In genomic region chr1:172978595-172978994, GRCh38 we compare ENCODE assay signal across 21 cellular contexts.
DNase-seq lines count a peak whose midpoint lies in the region; ATAC-seq and TF ChIP-seq lines count a peak whose summit lies in the region.
"Had no signal": no experiment of that assay in that cellular context is flagged by ENCODE, and none has a peak within 500 bp of the region (broad histone marks: within the 10 kb centered on the region; RNA-seq: fewer than 3 reads in every experiment).

No MANE protein-coding gene starts in this region.

- no peak for ATAC-seq in PC-3

- H3K4me1 ChIP-seq in ACC112 (ENCODE audit: control insufficient read depth, insufficient read depth, low read length, unreplicated experiment) (peaks cover 39% of the 10 kb centered on the region), PC-3 (ENCODE audit: insufficient read depth, low read length) (peaks cover 30% of the 10 kb centered on the region), mesendoderm (ENCODE audit: control insufficient read depth, low read depth, low read length) (no peaks in the 10 kb centered on the region)

- H2BK120ac ChIP-seq in mesendoderm (ENCODE audit: low read depth, low read length): no peak overlapping the region

- CTCF ChIA-PET in PC-3 (lab: Charles Lee): no interaction called here

- H3K4ac ChIP-seq in mesendoderm (ENCODE audit: low read depth, low read length): no peak overlapping the region

- intact Hi-C loops in PC-3 (cut with micrococcal nuclease): loop anchor here (5.0 kb wide), 2 partner anchors 64 to 224 kb away; no protein-coding TSS in a partner anchor

- H3K79me1 ChIP-seq in mesendoderm (ENCODE audit: low read length): no peaks in the 10 kb centered on the region

- H3K18ac ChIP-seq in mesendoderm (ENCODE audit: low read length): no peak overlapping the region

- H3K27me3 ChIP-seq in ACC112 (ENCODE audit: insufficient read depth, low read length): no peaks in the 10 kb centered on the region
- no peaks in the 10 kb centered on the region for H3K27me3 ChIP-seq in PC-3 (ENCODE audit: low read length)
- no peaks in the 10 kb centered on the region for H3K27me3 ChIP-seq in mesendoderm (ENCODE audit: insufficient read depth, low read length, poor library complexity)

- H3K4me3 ChIP-seq in ACC112 (ENCODE audit: low read depth, low read length) (no peak overlapping the region), PC-3 (ENCODE audit: low read length) (no peak overlapping the region), mesendoderm (ENCODE audit: low read length) (no peak overlapping the region)
- H3K4me3 ChIP-seq: GM23248 had no signal

- no peaks in the 10 kb centered on the region for H4K20me1 ChIP-seq in PC-3 (ENCODE audit: low read length)

- no peak overlapping the region for H3K9ac ChIP-seq in PC-3 (ENCODE audit: low read length)
- no peak overlapping the region for H3K9ac ChIP-seq in mesendoderm (ENCODE audit: low read length)
- H3K9ac ChIP-seq: GM23248, KMS-11, SK-N-SH had no signal

- WGBS in mesendoderm (ENCODE audit: extremely low coverage, insufficient coverage, low lambda C conversion rate): no CpG with 5 or more reads among the region's 3 CpGs

- H3K27ac ChIP-seq in ACC112 (ENCODE audit: low read depth, low read length) (peak overlapping the region; percentile 19; the same call in 1 of the 2 replicates), PC-3 (ENCODE audit: low read length) (no peak overlapping the region), mesendoderm (ENCODE audit: low read depth, low read length) (no peak overlapping the region)
- H3K27ac ChIP-seq: C4-2B, KMS-11 had no signal

- H3K56ac ChIP-seq in mesendoderm (ENCODE audit: low read length): no peak overlapping the region

- POLR2A ChIA-PET in PC-3 (lab: Charles Lee; ENCODE audit: unreplicated experiment): no interaction called here

- DNase-seq in ELF-1 (ENCODE audit: low read depth, low spot score) (peak; percentile 8), PC-3 (peak; percentile 44), mesendoderm (peak; percentile 19), dedifferentiated amniotic fluid mesenchymal stem cell (ENCODE audit: extremely low spot score) (no peak), NCI-H510A treated with DMSO at 0.1 percent for 48 hours (lab: John Stamatoyannopoulos, UW) (no peak), UCSD-AML1 (lab: John Stamatoyannopoulos, UW; ENCODE audit: unreplicated experiment) (no peak)
- DNase-seq: CD8-positive, alpha-beta memory T cell; GM23248; H9; NCI-H1092; NCI-H1417 treated with DMSO at 0.1 percent for 48 hours; NCI-H187; NCI-H2171 treated with DMSO at 0.1 percent for 48 hours; NCI-H345; NCI-H524; NCI-H748 treated with DMSO at 0.1 percent for 48 hours; SK-N-SH; SW 1271 had no signal

- no peak overlapping the region for H4K5ac ChIP-seq in mesendoderm (ENCODE audit: low read length)

- H3K4me2 ChIP-seq in PC-3 (ENCODE audit: low read length) (no peak overlapping the region), mesendoderm (ENCODE audit: low read length) (no peak overlapping the region)
- H3K4me2 ChIP-seq: KMS-11, SK-N-SH had no signal

- H3K9me3 ChIP-seq in PC-3 (ENCODE audit: low read length): no peaks in the 10 kb centered on the region
- H3K9me3 ChIP-seq: SK-N-SH had no signal

- H4K8ac ChIP-seq in mesendoderm (ENCODE audit: low read depth, low read length): no peak overlapping the region

- no peak overlapping the region for H2AK5ac ChIP-seq in mesendoderm (ENCODE audit: low read length)

- no peak overlapping the region for H3K23ac ChIP-seq in mesendoderm (ENCODE audit: low read length)

- H3K36me3 ChIP-seq in ACC112 (ENCODE audit: insufficient read depth, low read length) (no peaks in the 10 kb centered on the region), PC-3 (ENCODE audit: low read depth, low read length) (no peaks in the 10 kb centered on the region), mesendoderm (ENCODE audit: control insufficient read depth, insufficient read depth, low read length) (no peaks in the 10 kb centered on the region)

- no TSS peak for BruUV-seq in PC-3 (replicated peaks; lab: Mats Ljungman, UMichigan)

- H3K9me2 ChIP-seq in PC-3 (replicated peaks; ENCODE audit: low read length): no peaks in the 10 kb centered on the region
- H3K9me2 ChIP-seq: SK-N-SH had no signal

- peaks cover 11% of the 10 kb centered on the region for H3F3A ChIP-seq in PC-3 (ENCODE audit: low read length, unreplicated experiment)

- H2BK15ac ChIP-seq in mesendoderm (replicated peaks; ENCODE audit: low read depth): no peak overlapping the region

- H3K79me2 ChIP-seq in ACC112 (ENCODE audit: control insufficient read depth, insufficient read depth, low read length, unreplicated experiment) (no peaks in the 10 kb centered on the region), PC-3 (ENCODE audit: low read length) (no peaks in the 10 kb centered on the region), mesendoderm (ENCODE audit: control insufficient read depth, insufficient read depth, low read length) (no peaks in the 10 kb centered on the region)

- no peak overlapping the region for H2AFZ ChIP-seq in ACC112 (ENCODE audit: low read length, unreplicated experiment)
- H2AFZ ChIP-seq in PC-3 (ENCODE audit: low read length): no peak overlapping the region
- H2AFZ ChIP-seq: GM23248 had no signal

- no peak overlapping the region for H2BK5ac ChIP-seq in mesendoderm (ENCODE audit: low read length)

- TF ChIP-seq CTCF in PC-3 (conservative IDR thresholded peaks at IDR 0.05; ENCODE audit: low read depth, low read length): no peak

Comparison
In these comparisons a context has a peak if more than half of its experiments do, and no peak if none do; other contexts are left out.
1. DNase-seq: peak in ELF-1 (single experiment), PC-3 (single experiment) and mesendoderm (single experiment); none in dedifferentiated amniotic fluid mesenchymal stem cell (single experiment), NCI-H510A treated with DMSO at 0.1 percent for 48 hours (single experiment) and UCSD-AML1 (single experiment).